In genomic region chr12:124520258-124520657, GRCh38 we compare ENCODE assay signal across 1 cellular context.
TF ChIP-seq lines count a peak whose summit lies in the region.

No MANE protein-coding gene starts in this region.

TF ChIP-seq in HCT116, 20 proteins besides CTCF, POLR2A, EP300 and RAD21 (continued from another document):
- no peak for TF ChIP-seq ATF3 (IDR thresholded peaks at IDR 0.05)
- TF ChIP-seq CBX3 (IDR thresholded peaks at IDR 0.05; ENCODE audit: low read depth): no peak
- no peak for TF ChIP-seq YY1 (IDR thresholded peaks at IDR 0.05; ENCODE audit: extremely low read depth, insufficient replicate concordance, low read depth, low read length)
- no peak for TF ChIP-seq ZNF274 (IDR thresholded peaks at IDR 0.05; ENCODE audit: low read depth, low read length)
- TF ChIP-seq SRF (IDR thresholded peaks at IDR 0.05; ENCODE audit: low read depth): no peak
- no peak for TF ChIP-seq ELF1 (IDR thresholded peaks at IDR 0.05; ENCODE audit: borderline replicate concordance, low read depth)
- no peak for TF ChIP-seq FOSL1 (IDR thresholded peaks at IDR 0.05; ENCODE audit: low read depth)
